In genomic region chr19:37217533-37217854, GRCh38 we compare ENCODE assay signal across 8 cellular contexts. TPM values are rescaled to one million over a fixed set of nuclear protein-coding genes. Genes with fewer than 3 reads are reported as not detected.
DNase-seq lines count a peak whose midpoint lies in the region; ATAC-seq, FAIRE-seq and TF ChIP-seq lines count a peak whose summit lies in the region.

No MANE protein-coding gene starts in this region.

- ATAC-seq in HG03039 (IDR thresholded peaks at IDR 0.05; ENCODE audit: unreplicated experiment): no peak

- no peak overlapping the region for H4K91ac ChIP-seq in H1 (replicated peaks; ENCODE audit: insufficient read length, low read length)
- H4K91ac ChIP-seq in trophoblast cell (ENCODE audit: low read depth, low read length): peak overlapping the region; percentile 93

- no peak overlapping the region for H2BK20ac ChIP-seq in H1 (ENCODE audit: low read length)

- H4K12ac ChIP-seq in trophoblast cell (ENCODE audit: low read depth, low read length): no peak overlapping the region

- no peaks in the 10 kb centered on the region for H4K20me1 ChIP-seq in H1 (replicated peaks in 1 of 2; ENCODE audit: control insufficient read depth in 1 of 2, insufficient read depth in 2 of 2, low read length in 2 of 2)

- peak overlapping the region; percentile 100; the same call in 1 of the 2 replicates for H2BK5ac ChIP-seq in H1 (ENCODE audit: low read depth, low read length)
- no peak overlapping the region for H2BK5ac ChIP-seq in trophoblast cell (ENCODE audit: low read depth, low read length, poor library complexity)

- TF ChIP-seq CTCF in H1 (IDR thresholded peaks at IDR 0.05; ENCODE audit: control extremely low read depth in 1 of 3, insufficient read depth in 1 of 3, low read depth in 1 of 3, low read length in 3 of 3): no peak

- H2BK15ac ChIP-seq in H1 (ENCODE audit: low read length): no peak overlapping the region

- H2AK5ac ChIP-seq in H1 (ENCODE audit: low read depth, low read length) (no peak overlapping the region), trophoblast cell (ENCODE audit: low read length) (no peak overlapping the region)

- H3K79me1 ChIP-seq in H1 (ENCODE audit: low read depth, low read length) (0 out of 2 replicates have a peak, but pooled peaks cover 6% of the 10 kb centered on the region), trophoblast cell (ENCODE audit: low read length) (peaks cover 6% of the 10 kb centered on the region)

- 4% methylated on average over 10 of the region's 10 CpGs; no CpG with 5 or more reads in 1 of the 2 experiments for WGBS in H1 (ENCODE audit: extremely low coverage in 1 of 2, insufficient coverage in 1 of 2, insufficient read length in 1 of 2, insufficient replicate concordance in 2 of 2, low coverage in 1 of 2, low lambda C conversion rate in 2 of 2, missing lambda C conversion rate in 1 of 2), 2 experiments
- no CpG with 5 or more reads among the region's 10 CpGs for WGBS in trophoblast cell (ENCODE audit: extremely low coverage, insufficient coverage, insufficient read length)

- peaks cover 10% of the 10 kb centered on the region for H3K23me2 ChIP-seq in H1 (ENCODE audit: low read depth, low read length)

- CTCF ChIA-PET in H1 (lab: Charles Lee; ENCODE audit: partially characterized antibody): interaction anchor here (1.0 kb wide), 2 partner anchors 12 to 45 kb away, joined by 3 read pairs; partner anchors contain the start of gene ZNF585A

- DNase-seq in SIG-M5 (lab: John Stamatoyannopoulos, UW) (peak; percentile 39), SIG-M5 treated with dmso at 0.1 percent for 504 hours (lab: John Stamatoyannopoulos, UW; ENCODE audit: unreplicated experiment) (no peak), H1 (ENCODE audit: low read depth in 1 of 2, low spot score in 2 of 2) (no peak), trophoblast cell (no peak), ecto neural progenitor cell (ENCODE audit: low spot score) (no peak), middle frontal gyrus (ENCODE audit: extremely low spot score, low spot score) (no peak)
- DNase-seq in Jurkat, Clone E6-1 (ENCODE audit: low read depth, low spot score): peak; percentile 94

- H3K9me3 ChIP-seq in H1 (ENCODE audit: insufficient read depth in 2 of 2, low read depth in 1 of 2, low read length in 1 of 2) (no peaks in the 10 kb centered on the region), trophoblast cell (ENCODE audit: insufficient read depth, low read depth, low read length) (no peaks in the 10 kb centered on the region)

- no peak overlapping the region; the same call in 1 of the 2 replicates for H2BK12ac ChIP-seq in H1 (ENCODE audit: low read depth, low read length)
- no peak overlapping the region for H2BK12ac ChIP-seq in trophoblast cell (ENCODE audit: low read length)

- H3K79me2 ChIP-seq in H1 (ENCODE audit: control insufficient read depth in 1 of 2, insufficient read depth in 2 of 2, low read length in 2 of 2): peaks cover 6 to 9% of the 10 kb centered on the region in 2 experiments
- peaks cover 7% of the 10 kb centered on the region for H3K79me2 ChIP-seq in trophoblast cell (ENCODE audit: control insufficient read depth, insufficient read depth, low read length, poor library complexity)

- no peak overlapping the region for H3K14ac ChIP-seq in H1 (ENCODE audit: insufficient read length)
- no peak overlapping the region for H3K14ac ChIP-seq in trophoblast cell (ENCODE audit: low read length)

- H2BK120ac ChIP-seq in H1 (replicated peaks; ENCODE audit: low read depth, low read length): no peak overlapping the region
- H2BK120ac ChIP-seq in trophoblast cell (ENCODE audit: insufficient read depth, low read length, poor library complexity): no peak overlapping the region

- H3K18ac ChIP-seq in H1 (ENCODE audit: extremely low read depth, low read length) (no peak overlapping the region), trophoblast cell (ENCODE audit: low read length) (no peak overlapping the region)

- peak overlapping the region; percentile 99 for H3K27ac ChIP-seq in H1 (ENCODE audit: low read depth, low read length)
- no peak overlapping the region for H3K27ac ChIP-seq in trophoblast cell (ENCODE audit: low read depth, low read length)

- TF ChIP-seq POLR2A in H1 (IDR thresholded peaks at IDR 0.05; ENCODE audit: control extremely low read depth in 1 of 2, low read depth in 2 of 2, low read length in 2 of 2): no peak

- no peaks in the 10 kb centered on the region for H3K36me3 ChIP-seq in H1 (ENCODE audit: control insufficient read depth in 2 of 4, insufficient read depth in 4 of 4, low read length in 3 of 4)
- no peaks in the 10 kb centered on the region for H3K36me3 ChIP-seq in trophoblast cell (ENCODE audit: control insufficient read depth in 1 of 2, insufficient read depth in 2 of 2, low read length in 2 of 2)

- H3K4ac ChIP-seq in H1 (replicated peaks; ENCODE audit: insufficient read length, low read depth, low read length) (no peak overlapping the region), trophoblast cell (ENCODE audit: low read depth, low read length) (no peak overlapping the region)

- H3K9ac ChIP-seq in H1 (replicated peaks in 1 of 4; ENCODE audit: extremely low read depth in 1 of 4, low read depth in 3 of 4, low read length in 3 of 4) (peak overlapping the region in 3 of 4 experiments; percentile 47 to 94 (median 93); a peak in 4 of 7 replicates), trophoblast cell (ENCODE audit: low read length) (no peak overlapping the region)

- H3K4me2 ChIP-seq in H1 (ENCODE audit: insufficient read depth in 1 of 2, low read depth in 2 of 2, low read length in 2 of 2) (peak overlapping the region; percentile 88 to 97), trophoblast cell (ENCODE audit: low read length) (peak overlapping the region; percentile 87)

- H4K5ac ChIP-seq in H1 (ENCODE audit: insufficient read length, low read depth, low read length): peak overlapping the region; percentile 84

- no peak for TF ChIP-seq EP300 in H1 (IDR thresholded peaks at IDR 0.05; ENCODE audit: borderline replicate concordance in 1 of 2, low read depth in 2 of 2, low read length in 2 of 2)

- no peak overlapping the region for H3K23ac ChIP-seq in H1 (ENCODE audit: insufficient read length)
- no peak overlapping the region for H3K23ac ChIP-seq in trophoblast cell (ENCODE audit: low read length)

- H3K27me3 ChIP-seq in H1 (replicated peaks in 1 of 4; ENCODE audit: control insufficient read depth in 3 of 4, extremely low read depth in 1 of 4, insufficient read depth in 3 of 4, low read length in 3 of 4): no peaks in the 10 kb centered on the region
- H3K27me3 ChIP-seq in trophoblast cell (ENCODE audit: insufficient read depth, low read length): no peaks in the 10 kb centered on the region

- H3K4me1 ChIP-seq in H1 (replicated peaks in 1 of 4; ENCODE audit: control insufficient read depth in 3 of 4, insufficient read depth in 4 of 4, low read length in 3 of 4) (no peaks in the 10 kb centered on the region), trophoblast cell (ENCODE audit: control insufficient read depth in 1 of 2, insufficient read depth in 2 of 2, low read length in 2 of 2) (peaks cover 0 to 4% of the 10 kb centered on the region in 2 experiments)

- peak overlapping the region; percentile 98 for H2AFZ ChIP-seq in H1 (ENCODE audit: low read length)
- H2AFZ ChIP-seq in trophoblast cell (ENCODE audit: insufficient read depth, low read length, poor library complexity): no peak overlapping the region

- H3K4me3 ChIP-seq in Jurkat, Clone E6-1 (ENCODE audit: low read length): peak overlapping the region; percentile 96
- H3K4me3 ChIP-seq in H1 (ENCODE audit: extremely low read depth in 1 of 4, insufficient read depth in 2 of 4, low read depth in 3 of 4, low read length in 4 of 4) (peak overlapping the region; percentile 91 to 98 (median 96)), trophoblast cell (ENCODE audit: low read depth, low read length) (peak overlapping the region; percentile 96)

- POLR2A ChIA-PET in H1 (lab: Charles Lee; ENCODE audit: partially characterized antibody): interaction anchor here (0.5 to 1.9 kb wide), 13 partner anchors 12 to 689 kb away, joined by 3 to 10 read pairs (median 3); partner anchors contain the start of genes ZNF345, ZNF585A and ZNF790

- FAIRE-seq in H1 (lab: Jason Lieb, UNC): peak; percentile 39

- TF ChIP-seq RAD21 in H1 (IDR thresholded peaks at IDR 0.05 in 1 of 2, conservative IDR thresholded peaks at IDR 0.05 in 1 of 2; ENCODE audit: low read depth in 2 of 2, low read length in 2 of 2): no peak

- H3K56ac ChIP-seq in H1 (replicated peaks; ENCODE audit: insufficient read length, low read depth, low read length): no peak overlapping the region

- no peak overlapping the region for H4K8ac ChIP-seq in H1 (ENCODE audit: extremely low read depth, insufficient read depth, low read length)
- H4K8ac ChIP-seq in trophoblast cell (ENCODE audit: low read depth, low read length): peak overlapping the region; percentile 92

RNA-seq across cellular contexts. Expression of gene ZNF383, which starts 0.5 kb away (rescaled TPM):
- 4.2 TPM for polyA plus RNA-seq in Jurkat, Clone E6-1 (2012; ENCODE audit: insufficient read depth, insufficient read length)
- 3.7 and 3.9 TPM in 2 replicates for total RNA-seq in H1 (2021; fragmentation: NEBNext Ultra II Directional; extraction: Animal tissue kit (Norgen Biotek cat#: 25700))
- polyA plus RNA-seq in H1 (2011; rRNA removed): 1.2 and 1.3 TPM in 2 replicates
- 2.0 TPM for polyA plus RNA-seq in H1 (2011; cell fraction: cytosol; rRNA removed)
- polyA plus RNA-seq in H1 (2011; cell fraction: nucleus; rRNA removed): 1.7 TPM
- polyA plus RNA-seq in H1 (2012, experiment 1 of 2): 1.7 to 2.6 TPM (median 2.2 TPM) in 4 replicates
- polyA plus RNA-seq in H1 (2012, experiment 2 of 2): 0.37 TPM
- 1.9 TPM for polyA plus RNA-seq in H1 (2013, experiment 1 of 2)
- 2.1 TPM for polyA plus RNA-seq in H1 (2013, experiment 2 of 2)
- polyA minus RNA-seq in H1 (2011; rRNA and poly(A)+ RNA removed): 3.7 and 6.0 TPM in 2 replicates
- polyA minus RNA-seq in H1 (2011; cell fraction: cytosol; rRNA and poly(A)+ RNA removed): 1.2 TPM
- polyA minus RNA-seq in H1 (2011; cell fraction: nucleus; rRNA and poly(A)+ RNA removed): 8.2 TPM
- polyA plus RNA-seq in trophoblast cell (2013): 2.4 and 2.7 TPM in 2 replicates

RNA-seq across cellular contexts. Expression of gene ZNF585B, which starts 7.2 kb away (rescaled TPM):
- polyA plus RNA-seq in Jurkat, Clone E6-1 (2012; ENCODE audit: insufficient read depth, insufficient read length): not detected
- 2.7 and 3.3 TPM in 2 replicates for total RNA-seq in H1 (2021; fragmentation: NEBNext Ultra II Directional; extraction: Animal tissue kit (Norgen Biotek cat#: 25700))
- 5.4 and 8.0 TPM in 2 replicates for polyA plus RNA-seq in H1 (2011; rRNA removed)
- 9.3 TPM for polyA plus RNA-seq in H1 (2011; cell fraction: cytosol; rRNA removed)
- 7.0 TPM for polyA plus RNA-seq in H1 (2011; cell fraction: nucleus; rRNA removed)
- 4.1 to 7.0 TPM (median 4.5 TPM) in 4 replicates for polyA plus RNA-seq in H1 (2012, experiment 1 of 2)
- 0.54 TPM for polyA plus RNA-seq in H1 (2012, experiment 2 of 2)
- polyA plus RNA-seq in H1 (2013, experiment 1 of 2): 6.0 TPM
- polyA plus RNA-seq in H1 (2013, experiment 2 of 2): 6.2 TPM
- 19.2 and 19.8 TPM in 2 replicates for polyA minus RNA-seq in H1 (2011; rRNA and poly(A)+ RNA removed)
- 14.6 TPM for polyA minus RNA-seq in H1 (2011; cell fraction: cytosol; rRNA and poly(A)+ RNA removed)
- polyA minus RNA-seq in H1 (2011; cell fraction: nucleus; rRNA and poly(A)+ RNA removed): 13.6 TPM
- polyA plus RNA-seq in trophoblast cell (2013): 6.1 and 6.2 TPM in 2 replicates

RNA-seq across cellular contexts. Expression of gene ZNF585A, which starts 45.0 kb away (rescaled TPM):
- polyA plus RNA-seq in Jurkat, Clone E6-1 (2012; ENCODE audit: insufficient read depth, insufficient read length): not detected
- 2.8 and 4.5 TPM in 2 replicates for total RNA-seq in H1 (2021; fragmentation: NEBNext Ultra II Directional; extraction: Animal tissue kit (Norgen Biotek cat#: 25700))
- 4.8 and 8.3 TPM in 2 replicates for polyA plus RNA-seq in H1 (2011; rRNA removed)
- polyA plus RNA-seq in H1 (2011; cell fraction: cytosol; rRNA removed): 8.2 TPM
- 5.8 TPM for polyA plus RNA-seq in H1 (2011; cell fraction: nucleus; rRNA removed)
- 6.9 to 9.7 TPM (median 9.0 TPM) in 4 replicates for polyA plus RNA-seq in H1 (2012, experiment 1 of 2)
- 23.2 TPM for polyA plus RNA-seq in H1 (2012, experiment 2 of 2)
- 18.6 TPM for polyA plus RNA-seq in H1 (2013, experiment 1 of 2)
- polyA plus RNA-seq in H1 (2013, experiment 2 of 2): 15.7 TPM
- polyA minus RNA-seq in H1 (2011; rRNA and poly(A)+ RNA removed): 5.7 and 9.8 TPM in 2 replicates
- 2.6 TPM for polyA minus RNA-seq in H1 (2011; cell fraction: cytosol; rRNA and poly(A)+ RNA removed)
- polyA minus RNA-seq in H1 (2011; cell fraction: nucleus; rRNA and poly(A)+ RNA removed): 9.7 TPM
- polyA plus RNA-seq in trophoblast cell (2013): 12.5 and 13.9 TPM in 2 replicates

Comparison
In these comparisons a context has a peak if more than half of its experiments do, and no peak if none do; other contexts are left out.
1. DNase-seq: peak in SIG-M5 (single experiment) and Jurkat, Clone E6-1 (single experiment); none in SIG-M5 treated with dmso at 0.1 percent for 504 hours (single experiment), H1 (0 of 2), trophoblast cell (0 of 2), ecto neural progenitor cell (single experiment) and middle frontal gyrus (single experiment).
2. Peak in every context shown above with its lines, with median percentiles within 50 percentile points of each other: H3K4me3 ChIP-seq.